Comparison of ENCODE assay signal across 12 cellular contexts in the genomic region with DNA sequence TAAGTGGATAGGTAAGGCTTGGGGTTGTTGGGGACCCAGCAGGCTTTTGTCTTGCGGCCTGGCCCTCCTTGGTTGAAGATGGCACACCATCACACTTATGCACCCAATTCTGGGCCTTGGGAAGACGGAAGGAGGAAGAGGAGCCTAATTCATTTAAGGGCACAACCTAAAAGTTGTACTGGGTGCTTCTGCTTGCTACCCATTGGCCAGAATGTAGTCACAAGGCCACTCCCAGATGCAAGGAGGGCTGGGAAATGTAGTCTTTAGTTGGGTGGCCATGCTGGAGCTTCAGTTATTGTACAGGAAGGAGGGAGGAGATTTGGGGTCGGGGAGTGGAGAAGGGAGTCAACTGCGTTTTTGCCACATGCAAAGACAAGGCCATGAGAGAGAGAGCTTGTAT.
DNase-seq lines count a peak whose midpoint lies in the region; ATAC-seq and TF ChIP-seq lines count a peak whose summit lies in the region.
"Had no signal": no experiment of that assay in that cellular context is flagged by ENCODE, and none has a peak within 500 bp of the region (broad histone marks: within the 10 kb centered on the region; RNA-seq: fewer than 3 reads in every experiment).

No MANE protein-coding gene starts in this region.

- no peak overlapping the region for H3K4me3 ChIP-seq in BLaER1
- no peak overlapping the region for H3K4me3 ChIP-seq in HEK293 (ENCODE audit: low read depth, low read length)
- no peak overlapping the region for H3K4me3 ChIP-seq in SK-N-SH (ENCODE audit: low read depth in 2 of 2, low read length in 1 of 2)
- H3K4me3 ChIP-seq in foreskin fibroblast (ENCODE audit: low read depth in 1 of 2, low read length in 2 of 2) = no peak overlapping the region
- H3K4me3 ChIP-seq in BE2C (ENCODE audit: low read depth, low read length) = no peak overlapping the region
- H3K4me3 ChIP-seq: gastrocnemius medialis had no signal

- H3K27ac ChIP-seq in BLaER1 (no peak overlapping the region), HEK293 (ENCODE audit: extremely low read depth, low read depth, low read length) (no peak overlapping the region), SK-N-SH (ENCODE audit: low read depth in 2 of 2, low read length in 1 of 2) (no peak overlapping the region)
- H3K27ac ChIP-seq: gastrocnemius medialis had no signal

- 0 out of 2 replicates have a peak overlapping the region, but pooled peaks have one; percentile 17 for H3K4me2 ChIP-seq in BLaER1
- no peak overlapping the region for H3K4me2 ChIP-seq in SK-N-SH

- H4K20me1 ChIP-seq in BLaER1 = no peaks in the 10 kb centered on the region
- no peaks in the 10 kb centered on the region for H4K20me1 ChIP-seq in SK-N-SH (ENCODE audit: insufficient read depth)

- CTCF ChIA-PET in HEK293 (lab: Yijun Ruan, JAX) (interaction anchor here (1.4 to 1.8 kb wide), 4 partner anchors 16 to 24 kb away, joined by 3 to 7 read pairs (median 4); no protein-coding TSS in a partner anchor), SK-N-SH (lab: Yijun Ruan, JAX) (interaction anchor here (0.6 to 3.8 kb wide), 4 partner anchors 16 to 608 kb away, joined by 3 to 19 read pairs (median 9); no protein-coding TSS in a partner anchor)

- DNase-seq in SK-N-SH (no peak), foreskin fibroblast (peak; percentile 38 to 72), HuH-7.5 (ENCODE audit: low spot score) (no peak), BE2C (no peak), NCI-H187 treated with DMSO at 0.1 percent for 48 hours (lab: John Stamatoyannopoulos, UW) (no peak)
- DNase-seq: activated CD4-positive, CD25-positive, alpha-beta regulatory T cell; amniotic stem cell; gastrocnemius medialis; nephron progenitor cell had no signal

- H3K4me1 ChIP-seq in BLaER1 (0 out of 2 replicates have a peak, but pooled peaks cover 6% of the 10 kb centered on the region), HEK293 (ENCODE audit: control insufficient read depth, insufficient read depth, low read length) (no peaks in the 10 kb centered on the region), SK-N-SH (ENCODE audit: control insufficient read depth in 1 of 2, insufficient read depth in 2 of 2, low read depth in 1 of 2, low read length in 1 of 2) (no peaks in the 10 kb centered on the region), BE2C (no peaks in the 10 kb centered on the region)

- no peaks in the 10 kb centered on the region for H3K9me2 ChIP-seq in SK-N-SH

- POLR2A ChIA-PET in HEK293 (lab: Yijun Ruan, JAX) (interaction anchor here (1.8 kb wide), 1 partner anchor 19 kb away, joined by 4 read pairs; no protein-coding TSS in a partner anchor), SK-N-SH (lab: Yijun Ruan, JAX) (no interaction called here)

- TF ChIP-seq RAD21 in SK-N-SH (IDR thresholded peaks at IDR 0.05; ENCODE audit: low read length) = no peak

- H3K27me3 ChIP-seq in BLaER1 (no peaks in the 10 kb centered on the region), SK-N-SH (ENCODE audit: insufficient read depth) (no peaks in the 10 kb centered on the region), BE2C (no peaks in the 10 kb centered on the region)
- H3K27me3 ChIP-seq: gastrocnemius medialis had no signal

- H3K36me3 ChIP-seq in BLaER1 = no peaks in the 10 kb centered on the region
- no peaks in the 10 kb centered on the region for H3K36me3 ChIP-seq in HEK293 (ENCODE audit: control insufficient read depth in 2 of 2, insufficient read depth in 1 of 2, low read length in 2 of 2)
- no peaks in the 10 kb centered on the region for H3K36me3 ChIP-seq in SK-N-SH (replicated peaks in 1 of 2; ENCODE audit: control insufficient read depth in 1 of 2, insufficient read depth in 2 of 2, low read length in 1 of 2)
- no peaks in the 10 kb centered on the region for H3K36me3 ChIP-seq in BE2C
- H3K36me3 ChIP-seq: gastrocnemius medialis had no signal

- H3K9me3 ChIP-seq in BLaER1 (no peaks in the 10 kb centered on the region), HEK293 (ENCODE audit: control insufficient read depth, insufficient read depth, low read depth, low read length) (no peaks in the 10 kb centered on the region), SK-N-SH (no peaks in the 10 kb centered on the region), BE2C (no peaks in the 10 kb centered on the region)
- H3K9me3 ChIP-seq: gastrocnemius medialis had no signal

- no peaks in the 10 kb centered on the region for H3K79me2 ChIP-seq in SK-N-SH (ENCODE audit: insufficient read depth)

- TF ChIP-seq CTCF in HEK293 (tag by site-specific recombination; IDR thresholded peaks at IDR 0.05) (no peak), SK-N-SH (IDR thresholded peaks at IDR 0.05) (no peak), foreskin fibroblast (IDR thresholded peaks at IDR 0.05; ENCODE audit: low read depth, low read length) (no peak), BE2C (IDR thresholded peaks at IDR 0.05; ENCODE audit: low read depth, low read length) (no peak)

- no peak for ATAC-seq in GM19395 (IDR thresholded peaks at IDR 0.05; ENCODE audit: unreplicated experiment)

- 44% methylated on average over 4 of the region's 4 CpGs for WGBS in SK-N-SH (ENCODE audit: low lambda C conversion rate)

- no peak for TF ChIP-seq EP300 in SK-N-SH (IDR thresholded peaks at IDR 0.05; ENCODE audit: borderline replicate concordance in 1 of 2, low read depth in 1 of 2, low read length in 1 of 2)

- H3K9ac ChIP-seq in BLaER1 (no peak overlapping the region), SK-N-SH (no peak overlapping the region)

- no peaks in the 10 kb centered on the region for H3F3A ChIP-seq in SK-N-SH (replicated peaks; ENCODE audit: insufficient read depth)

- 0 out of 2 replicates have a peak overlapping the region, but pooled peaks have one; percentile 35 for H2AFZ ChIP-seq in SK-N-SH (ENCODE audit: low read depth)

TF ChIP-seq in HEK293, 187 proteins besides CTCF, POLR2A, EP300 and RAD21 (continues in another document):
- TF ChIP-seq ZNF214 (tag by site-specific recombination; IDR thresholded peaks at IDR 0.05; ENCODE audit: borderline replicate concordance) (no peak), ZBTB26 (tag by site-specific recombination; optimal IDR thresholded peaks at IDR 0.05) (no peak), ZNF280C (tag by site-specific recombination; IDR thresholded peaks at IDR 0.05) (no peak), ZNF10 (tag by site-specific recombination; IDR thresholded peaks at IDR 0.05) (no peak), GFI1B (tag by site-specific recombination; IDR thresholded peaks at IDR 0.05) (no peak)

TF ChIP-seq in SK-N-SH, 30 proteins besides CTCF, POLR2A, EP300 and RAD21:
- TF ChIP-seq FOSL2 (IDR thresholded peaks at IDR 0.05; ENCODE audit: borderline replicate concordance, low read depth) = no peak
- TF ChIP-seq YY1 (IDR thresholded peaks at IDR 0.05; ENCODE audit: low read depth) = peak; percentile 70; the same call in 1 of the 2 replicates
- TF ChIP-seq FOXM1 (IDR thresholded peaks at IDR 0.05; ENCODE audit: low read depth) = no peak
- TF ChIP-seq JUND (IDR thresholded peaks at IDR 0.05) = no peak
- peak; percentile 83 for TF ChIP-seq USF1 (IDR thresholded peaks at IDR 0.05; ENCODE audit: borderline replicate concordance, low read depth)
- no peak for TF ChIP-seq GABPA (IDR thresholded peaks at IDR 0.05; ENCODE audit: low read depth)
- no peak for TF ChIP-seq SMC3 (IDR thresholded peaks at IDR 0.05; ENCODE audit: low read depth, low read length)

Comparison
In these comparisons a context has a peak if more than half of its experiments do, and no peak if none do; other contexts are left out.
1. DNase-seq: peak in foreskin fibroblast (2 of 2); none in SK-N-SH (single experiment), HuH-7.5 (single experiment), BE2C (single experiment) and NCI-H187 treated with DMSO at 0.1 percent for 48 hours (single experiment).